In genomic region chr2:127857494-127857818, GRCh38 we compare ENCODE assay signal across 1 cellular context.
A peak's percentile ranks its signal among the peaks of the same experiment; 100 is the strongest.
TF ChIP-seq lines count a peak whose summit lies in the region.

No MANE protein-coding gene starts in this region.

TF ChIP-seq in HepG2, 621 proteins besides CTCF, POLR2A, EP300 and RAD21 (continued from another document and continues in another):
- TF ChIP-seq SNAPC4 (CRISPR knock-in tag; IDR thresholded peaks at IDR 0.05), result peak; percentile 28; the same call in 1 of the 2 replicates
- no peak for TF ChIP-seq ZNF317 (CRISPR knock-in tag; IDR thresholded peaks at IDR 0.05)
- peak; percentile 7; the same call in 1 of the 2 replicates for TF ChIP-seq POGZ (CRISPR knock-in tag; IDR thresholded peaks at IDR 0.05)
- TF ChIP-seq CEBPG (CRISPR knock-in tag; IDR thresholded peaks at IDR 0.05), result no peak
- peak; percentile 72; the same call in 1 of the 2 replicates for TF ChIP-seq ZNF615 (CRISPR knock-in tag; IDR thresholded peaks at IDR 0.05; ENCODE audit: borderline replicate concordance)
- TF ChIP-seq GLMP (CRISPR knock-in tag; IDR thresholded peaks at IDR 0.05; ENCODE audit: borderline replicate concordance), result no peak
- no peak for TF ChIP-seq SRSF1 (optimal IDR thresholded peaks at IDR 0.05; ENCODE audit: low read depth, low read length)
- no peak for TF ChIP-seq ZNF441 (CRISPR knock-in tag; IDR thresholded peaks at IDR 0.05; ENCODE audit: borderline replicate concordance)
- TF ChIP-seq ZNF326 (CRISPR knock-in tag; IDR thresholded peaks at IDR 0.05; ENCODE audit: borderline replicate concordance), result no peak
- TF ChIP-seq KLF12 (CRISPR knock-in tag; IDR thresholded peaks at IDR 0.05; ENCODE audit: borderline replicate concordance), result no peak
- no peak for TF ChIP-seq MAFK (conservative IDR thresholded peaks at IDR 0.05 in 1 of 2, IDR thresholded peaks at IDR 0.05 in 1 of 2; ENCODE audit: low read length in 2 of 2)
- TF ChIP-seq SIN3B (IDR thresholded peaks at IDR 0.05; ENCODE audit: low read length), result no peak
- TF ChIP-seq THYN1 (CRISPR knock-in tag; IDR thresholded peaks at IDR 0.05; ENCODE audit: borderline replicate concordance, low read depth), result no peak
- no peak for TF ChIP-seq AFF4 (CRISPR knock-in tag; IDR thresholded peaks at IDR 0.05)
- no peak for TF ChIP-seq REXO4 (CRISPR knock-in tag; IDR thresholded peaks at IDR 0.05; ENCODE audit: borderline replicate concordance)
- TF ChIP-seq RBM39 (IDR thresholded peaks at IDR 0.05; ENCODE audit: low read depth, low read length, poor library complexity, severe bottlenecking), result no peak
- TF ChIP-seq HNF4A (CRISPR knock-in tag; IDR thresholded peaks at IDR 0.05), result no peak
- TF ChIP-seq ZNF672 (CRISPR knock-in tag; IDR thresholded peaks at IDR 0.05), result no peak
- TF ChIP-seq KDM5B (CRISPR knock-in tag; IDR thresholded peaks at IDR 0.05; ENCODE audit: borderline replicate concordance), result no peak
- TF ChIP-seq CBX1 (IDR thresholded peaks at IDR 0.05; ENCODE audit: low read depth), result no peak
- no peak for TF ChIP-seq CC2D1A (CRISPR knock-in tag; IDR thresholded peaks at IDR 0.05)
- TF ChIP-seq ZNF792 (CRISPR knock-in tag; IDR thresholded peaks at IDR 0.05), result no peak
- no peak for TF ChIP-seq SMAD1 (CRISPR knock-in tag; IDR thresholded peaks at IDR 0.05; ENCODE audit: borderline replicate concordance, low read depth)
- no peak for TF ChIP-seq TRIM22 (IDR thresholded peaks at IDR 0.05)
- no peak for TF ChIP-seq ZNF160 (CRISPR knock-in tag; IDR thresholded peaks at IDR 0.05)
- no peak for TF ChIP-seq ZNF296 (CRISPR knock-in tag; conservative IDR thresholded peaks at IDR 0.05)
- peak; percentile 10; the same call in 1 of the 2 replicates for TF ChIP-seq GLI4 (CRISPR knock-in tag; IDR thresholded peaks at IDR 0.05; ENCODE audit: borderline replicate concordance)
- no peak for TF ChIP-seq TRIM24 (CRISPR knock-in tag; IDR thresholded peaks at IDR 0.05)
- 0 out of 2 replicates have a peak, but pooled peaks have one; percentile 9 for TF ChIP-seq ZNF547 (CRISPR knock-in tag; IDR thresholded peaks at IDR 0.05)
- 0 out of 2 replicates have a peak, but pooled peaks have one; percentile 30 for TF ChIP-seq ZKSCAN5 (CRISPR knock-in tag; IDR thresholded peaks at IDR 0.05)
- TF ChIP-seq DRAP1 (CRISPR knock-in tag; IDR thresholded peaks at IDR 0.05), result no peak
- TF ChIP-seq ZFP90 (CRISPR knock-in tag; IDR thresholded peaks at IDR 0.05; ENCODE audit: borderline replicate concordance), result no peak
- TF ChIP-seq ZNF496 (CRISPR knock-in tag; IDR thresholded peaks at IDR 0.05; ENCODE audit: insufficient replicate concordance), result no peak
- no peak for TF ChIP-seq MXI1 (IDR thresholded peaks at IDR 0.05; ENCODE audit: borderline replicate concordance, low read depth, low read length)
- no peak for TF ChIP-seq ZFP41 (CRISPR knock-in tag; IDR thresholded peaks at IDR 0.05; ENCODE audit: borderline replicate concordance)
- TF ChIP-seq GABPB1 (CRISPR knock-in tag; IDR thresholded peaks at IDR 0.05), result no peak
- no peak for TF ChIP-seq ASH2L (IDR thresholded peaks at IDR 0.05; ENCODE audit: insufficient read length, low read depth, low read length)
- TF ChIP-seq NRL (CRISPR knock-in tag; IDR thresholded peaks at IDR 0.05; ENCODE audit: borderline replicate concordance), result no peak
- TF ChIP-seq WIZ (CRISPR knock-in tag; IDR thresholded peaks at IDR 0.05), result no peak
- TF ChIP-seq HNF4G (IDR thresholded peaks at IDR 0.05; ENCODE audit: borderline replicate concordance, low read depth, low read length), result no peak
- no peak for TF ChIP-seq HNF4G (CRISPR knock-in tag; IDR thresholded peaks at IDR 0.05; ENCODE audit: borderline replicate concordance, low read depth)
- TF ChIP-seq FOXC1 (CRISPR knock-in tag; IDR thresholded peaks at IDR 0.05; ENCODE audit: borderline replicate concordance), result peak; percentile 2
- TF ChIP-seq ZNF136 (CRISPR knock-in tag; IDR thresholded peaks at IDR 0.05; ENCODE audit: low read depth), result no peak
- TF ChIP-seq MZF1 (CRISPR knock-in tag; IDR thresholded peaks at IDR 0.05; ENCODE audit: borderline replicate concordance), result no peak
- no peak; the same call in 1 of the 2 replicates for TF ChIP-seq GATAD2A (CRISPR knock-in tag; IDR thresholded peaks at IDR 0.05)
- no peak for TF ChIP-seq IRF2 (CRISPR knock-in tag; IDR thresholded peaks at IDR 0.05)
- no peak for TF ChIP-seq HINFP (CRISPR knock-in tag; IDR thresholded peaks at IDR 0.05; ENCODE audit: low read depth)
- no peak for TF ChIP-seq KAT7 (CRISPR knock-in tag; IDR thresholded peaks at IDR 0.05; ENCODE audit: borderline replicate concordance)
- no peak for TF ChIP-seq BCLAF1 (IDR thresholded peaks at IDR 0.05)
- TF ChIP-seq NR2C2 (CRISPR knock-in tag; IDR thresholded peaks at IDR 0.05; ENCODE audit: borderline replicate concordance), result no peak
- no peak for TF ChIP-seq ZIK1 (CRISPR knock-in tag; IDR thresholded peaks at IDR 0.05; ENCODE audit: borderline replicate concordance, low read depth)
- TF ChIP-seq TRAFD1 (CRISPR knock-in tag; IDR thresholded peaks at IDR 0.05; ENCODE audit: borderline replicate concordance), result no peak
